In genomic region chr15:50380089-50380488, GRCh38 we compare ENCODE assay signal across 17 cellular contexts. TPM values are rescaled to one million over a fixed set of nuclear protein-coding genes. Genes with fewer than 3 reads are reported as not detected.
DNase-seq lines count a peak whose midpoint lies in the region; ATAC-seq, FAIRE-seq and TF ChIP-seq lines count a peak whose summit lies in the region.
"Had no signal": no experiment of that assay in that cellular context is flagged by ENCODE, and none has a peak within 500 bp of the region (broad histone marks: within the 10 kb centered on the region; RNA-seq: fewer than 3 reads in every experiment).

No MANE protein-coding gene starts in this region.

- DNase-seq in A549 (ENCODE audit: low read depth in 1 of 2, low spot score in 1 of 2) (no peak), LHCN-M2 (ENCODE audit: low read depth) (peak; percentile 39), cardiac fibroblast (ENCODE audit: low read depth in 2 of 2) (peak; percentile 33 to 55), fibroblast of the conjunctiva (ENCODE audit: low read depth) (peak; percentile 28), left colon (no peak), ecto neural progenitor cell (ENCODE audit: low spot score) (no peak)
- DNase-seq in activated effector memory CD4-positive, alpha-beta T cell treated with Interleukin-2 at 50 U/mL for 16 hours, result no peak
- DNase-seq: 8988T; CD8-positive, alpha-beta T cell; NCI-H1436; NCI-H2029 treated with DMSO at 0.1 percent for 48 hours; NCI-H524; PC-9; SW 1271 had no signal

- no peak overlapping the region for H3K4me2 ChIP-seq in A549
- H3K4me2 ChIP-seq: BLaER1, PC-9 had no signal

- TF ChIP-seq EP300 in A549 (IDR thresholded peaks at IDR 0.05), result no peak

- H3K4me3 ChIP-seq in A549, result no peak overlapping the region
- no peak overlapping the region for H3K4me3 ChIP-seq in cardiac fibroblast (replicated peaks in 1 of 2; ENCODE audit: low read depth in 2 of 2, low read length in 2 of 2)
- H3K4me3 ChIP-seq: BLaER1, PC-9 had no signal

- TF ChIP-seq POLR2A in A549 (IDR thresholded peaks at IDR 0.05; ENCODE audit: low read length), result no peak

- no peak for TF ChIP-seq CTCF in A549 (IDR thresholded peaks at IDR 0.05)
- TF ChIP-seq CTCF in cardiac fibroblast (IDR thresholded peaks at IDR 0.05; ENCODE audit: low read depth, low read length), result no peak

- H3K9me3 ChIP-seq in A549, result peaks cover 4% of the 10 kb centered on the region; the same call in 1 of the 3 replicates

- POLR2A ChIA-PET in A549 (lab: Yijun Ruan, JAX), result no interaction called here

- no peak for ATAC-seq in A549
- ATAC-seq in left colon, result no peak
- ATAC-seq in GM18519 (IDR thresholded peaks at IDR 0.05; ENCODE audit: low FRiP score, unreplicated experiment), result no peak
- ATAC-seq: CD8-positive, alpha-beta T cell had no signal

- CTCF ChIA-PET in A549 (lab: Yijun Ruan, JAX), result no interaction called here

- 78% methylated on average over 1 of the region's 1 CpG for WGBS in A549 (ENCODE audit: missing lambda C conversion rate)

- no peak for FAIRE-seq in A549 (lab: Jason Lieb, UNC)
- FAIRE-seq: H1 had no signal

- no peaks in the 10 kb centered on the region for H3K4me1 ChIP-seq in A549
- H3K4me1 ChIP-seq: BLaER1 had no signal

- H3K27ac ChIP-seq in A549, result no peak overlapping the region
- H3K27ac ChIP-seq: BLaER1, PC-9 had no signal

- no peak for TF ChIP-seq RAD21 in A549 (conservative IDR thresholded peaks at IDR 0.05 in 1 of 2, IDR thresholded peaks at IDR 0.05 in 1 of 2)

- intact Hi-C loops in left colon (cut with DNase I, micrococcal nuclease), result no loop called here

TF ChIP-seq in A549, 52 proteins besides CTCF, POLR2A, EP300 and RAD21:
- TF ChIP-seq KDM1A (IDR thresholded peaks at IDR 0.05; ENCODE audit: low read depth) (no peak), MAFK (IDR thresholded peaks at IDR 0.05; ENCODE audit: partially characterized antibody) (peak; percentile 76), ZFP36 (IDR thresholded peaks at IDR 0.05; ENCODE audit: borderline replicate concordance, partially characterized antibody) (peak; percentile 55)

RNA-seq across cellular contexts. Expression of gene GABPB1, which starts 25.1 kb away (rescaled TPM):
- polyA plus RNA-seq in A549 (2011; rRNA removed) (53.9 and 55.1 TPM in 2 replicates), A549 (2017; fragmentation: RNase III; extraction: RNeasy Plus Mini Kit Qiagen cat#74134 plus additional on column Dnase treatment) (23.0 to 28.9 TPM (median 23.7 TPM) in 3 replicates)
- 24.9 and 25.7 TPM in 2 replicates for polyA plus RNA-seq in A549 (2012; cell fraction: cytosol; rRNA removed)
- polyA plus RNA-seq in A549 (2012; cell fraction: nucleus; rRNA removed), result 17.0 and 21.7 TPM in 2 replicates
- polyA minus RNA-seq in A549 (2011; rRNA and poly(A)+ RNA removed), result 37.1 and 48.1 TPM in 2 replicates
- total RNA-seq in LHCN-M2 (2014; rRNA removed) (30.3 and 32.5 TPM in 2 replicates), left colon (10 to 100 TPM; 11.0 to 11.9 TPM)
- polyA plus RNA-seq in LHCN-M2 (2012), result 9.9 TPM

RNA-seq across cellular contexts. Expression of gene USP8, which starts 44.1 kb away (rescaled TPM):
- polyA plus RNA-seq in A549 (2011; rRNA removed) (92.9 and 108 TPM in 2 replicates), A549 (2017; fragmentation: RNase III; extraction: RNeasy Plus Mini Kit Qiagen cat#74134 plus additional on column Dnase treatment) (50.8 to 53.1 TPM (median 51.4 TPM) in 3 replicates)
- 18.2 and 20.0 TPM in 2 replicates for polyA plus RNA-seq in A549 (2012; cell fraction: cytosol; rRNA removed)
- polyA plus RNA-seq in A549 (2012; cell fraction: nucleus; rRNA removed), result 13.8 and 23.7 TPM in 2 replicates
- polyA minus RNA-seq in A549 (2011; rRNA and poly(A)+ RNA removed), result 88.2 and 108 TPM in 2 replicates
- total RNA-seq in LHCN-M2 (2014; rRNA removed) (47.9 and 62.6 TPM in 2 replicates), left colon (10 to 100 TPM; 72.2 to 74.9 TPM)
- polyA plus RNA-seq in LHCN-M2 (2012), result 13.9 TPM

Comparison
In these comparisons a context has a peak if more than half of its experiments do, and no peak if none do; other contexts are left out.
1. DNase-seq: peak in LHCN-M2 (single experiment), cardiac fibroblast (2 of 2) and fibroblast of the conjunctiva (single experiment); none in A549 (0 of 2), left colon (0 of 2), activated effector memory CD4-positive, alpha-beta T cell treated with Interleukin-2 at 50 U/mL for 16 hours (single experiment) and ecto neural progenitor cell (single experiment).